ENCODE assay signal across 18 cellular contexts in genomic region chrX:39551748-39552147, GRCh38.
A peak's percentile ranks its signal among the peaks of the same experiment; 100 is the strongest.
DNase-seq lines count a peak whose midpoint lies in the region; ATAC-seq lines count a peak whose summit lies in the region.
"Had no signal": no experiment of that assay in that cellular context is flagged by ENCODE, and none has a peak within 500 bp of the region (broad histone marks: within the 10 kb centered on the region; RNA-seq: fewer than 3 reads in every experiment).

No MANE protein-coding gene starts in this region.

- H3K4me3 Mint-ChIP-seq in activated naive CD8-positive, alpha-beta T cell, result no peak overlapping the region
- H3K4me3 Mint-ChIP-seq in activated naive CD8-positive, alpha-beta T cell treated with anti-CD3 and anti-CD28 coated beads for 36 hours, result no peak overlapping the region
- H3K4me3 Mint-ChIP-seq: CD4-positive, CD25-positive, alpha-beta regulatory T cell had no signal

- ATAC-seq in GM19463 (IDR thresholded peaks at IDR 0.05; ENCODE audit: unreplicated experiment) (no peak), GM21528 (IDR thresholded peaks at IDR 0.05; ENCODE audit: low FRiP score, unreplicated experiment) (no peak), HG03196 (IDR thresholded peaks at IDR 0.05; ENCODE audit: unreplicated experiment) (no peak)
- ATAC-seq: GM12878, Right ventricle myocardium inferior had no signal

- H3K27me3 Mint-ChIP-seq in activated naive CD8-positive, alpha-beta T cell, result no peaks in the 10 kb centered on the region
- no peaks in the 10 kb centered on the region for H3K27me3 Mint-ChIP-seq in activated naive CD8-positive, alpha-beta T cell treated with anti-CD3 and anti-CD28 coated beads for 36 hours
- H3K27me3 Mint-ChIP-seq: CD4-positive, CD25-positive, alpha-beta regulatory T cell had no signal

- no peaks in the 10 kb centered on the region for H3K9me3 Mint-ChIP-seq in activated naive CD8-positive, alpha-beta T cell (ENCODE audit: low read depth)
- peaks cover 2% of the 10 kb centered on the region for H3K9me3 Mint-ChIP-seq in activated naive CD8-positive, alpha-beta T cell treated with anti-CD3 and anti-CD28 coated beads for 36 hours

- peaks cover 2% of the 10 kb centered on the region for H3K36me3 Mint-ChIP-seq in activated naive CD8-positive, alpha-beta T cell
- no peaks in the 10 kb centered on the region for H3K36me3 Mint-ChIP-seq in activated naive CD8-positive, alpha-beta T cell treated with anti-CD3 and anti-CD28 coated beads for 36 hours
- H3K36me3 Mint-ChIP-seq: CD4-positive, CD25-positive, alpha-beta regulatory T cell had no signal

- peak; percentile 29 for DNase-seq in NCI-H82 (lab: John Stamatoyannopoulos, UW)
- DNase-seq in NCI-H82 treated with DMSO at 0.1 percent for 48 hours (lab: John Stamatoyannopoulos, UW; ENCODE audit: unreplicated experiment), result no peak
- no peak for DNase-seq in activated naive CD8-positive, alpha-beta T cell treated with anti-CD3 and anti-CD28 coated beads for 36 hours
- peak; percentile 10 for DNase-seq in islet precursor cell
- DNase-seq: Caco-2; GF-D8; NCI-H1105; NCI-H2081 treated with DMSO at 0.1 percent for 48 hours; NCI-H446 treated with DMSO at 0.1 percent for 48 hours; NCI-H69; NK-92 treated with Interleukin-12 subunit alpha and Interleukin-12 subunit beta, amount 100 ng/mL, for 24 hours had no signal

- H3K4me1 Mint-ChIP-seq in activated naive CD8-positive, alpha-beta T cell (ENCODE audit: low read depth), result peaks cover 6% of the 10 kb centered on the region
- peaks cover 6% of the 10 kb centered on the region for H3K4me1 Mint-ChIP-seq in activated naive CD8-positive, alpha-beta T cell treated with anti-CD3 and anti-CD28 coated beads for 36 hours

- peak overlapping the region; percentile 22 for H3K27ac Mint-ChIP-seq in activated naive CD8-positive, alpha-beta T cell
- no peak overlapping the region for H3K27ac Mint-ChIP-seq in activated naive CD8-positive, alpha-beta T cell treated with anti-CD3 and anti-CD28 coated beads for 36 hours
- H3K27ac Mint-ChIP-seq: CD4-positive, CD25-positive, alpha-beta regulatory T cell had no signal

Comparison
In these comparisons a context has a peak if more than half of its experiments do, and no peak if none do; other contexts are left out.
1. DNase-seq: peak in NCI-H82 (single experiment) and islet precursor cell (single experiment); none in NCI-H82 treated with DMSO at 0.1 percent for 48 hours (single experiment) and activated naive CD8-positive, alpha-beta T cell treated with anti-CD3 and anti-CD28 coated beads for 36 hours (single experiment).